ENCODE assay signal across 8 cellular contexts in genomic region chr16:67108931-67109406, GRCh38. TPM values are rescaled to one million over a fixed set of nuclear protein-coding genes. Genes with fewer than 3 reads are reported as not detected.
A peak's percentile ranks its signal among the peaks of the same experiment; 100 is the strongest.
DNase-seq lines count a peak whose midpoint lies in the region; ATAC-seq and TF ChIP-seq lines count a peak whose summit lies in the region.

No MANE protein-coding gene starts in this region.

- H3K9me3 Mint-ChIP-seq in activated CD8-positive, alpha-beta T cell treated with anti-CD3 and anti-CD28 coated beads, Interleukin-2, amount 10 ng/mL, durations not matched to agents 7 days and 5 days (ENCODE audit: insufficient read depth): no peaks in the 10 kb centered on the region

- no peaks in the 10 kb centered on the region for H3K9me3 ChIP-seq in iPS-15b (ENCODE audit: control insufficient read depth, insufficient read depth, low read length)
- H3K9me3 ChIP-seq in spleen: no peaks in the 10 kb centered on the region

- H3K27me3 ChIP-seq in iPS-15b (ENCODE audit: control insufficient read depth, insufficient read depth, low read length) (peaks cover 6% of the 10 kb centered on the region), spleen (replicated peaks in 1 of 7) (no peaks in the 10 kb centered on the region)

- no peaks in the 10 kb centered on the region for H3K4me1 ChIP-seq in iPS-15b (ENCODE audit: control insufficient read depth, insufficient read depth, low read length)
- H3K4me1 ChIP-seq in spleen: peaks cover 11 to 76% (median 46%) of the 10 kb centered on the region in 6 donors

- no peaks in the 10 kb centered on the region for H3K27me3 Mint-ChIP-seq in activated CD8-positive, alpha-beta T cell treated with anti-CD3 and anti-CD28 coated beads, Interleukin-2, amount 10 ng/mL, durations not matched to agents 7 days and 5 days (ENCODE audit: low read depth)

- no peak for ATAC-seq in activated CD8-positive, alpha-beta T cell treated with anti-CD3 and anti-CD28 coated beads, Interleukin-2, amount 10 ng/mL, durations not matched to agents 7 days and 5 days

- H3K36me3 ChIP-seq in iPS-15b (ENCODE audit: control insufficient read depth, insufficient read depth, low read length): no peaks in the 10 kb centered on the region
- H3K36me3 ChIP-seq in spleen: peaks cover 0 to 20% (median 0%) of the 10 kb centered on the region in 6 donors

- H3K27ac ChIP-seq in spleen: peak overlapping the region; percentile 49 to 90 (median 86)

- POLR2A ChIA-PET in activated CD8-positive, alpha-beta T cell treated with anti-CD3 and anti-CD28 coated beads, Interleukin-2, amount 10 ng/mL, durations not matched to agents 7 days and 5 days (lab: Charles Lee): interaction anchor here (1.2 kb wide), 1 partner anchor 79 kb away, joined by 4 read pairs; no protein-coding TSS in a partner anchor

- H3K4me3 ChIP-seq in HFF-Myc (replicated peaks; ENCODE audit: low read depth, low read length) (peak overlapping the region; percentile 99), iPS-15b (ENCODE audit: low read depth, low read length) (peak overlapping the region; percentile 99), spleen (peak overlapping the region; percentile 67 to 99 (median 97))

- H3K4me1 Mint-ChIP-seq in activated CD8-positive, alpha-beta T cell treated with anti-CD3 and anti-CD28 coated beads, Interleukin-2, amount 10 ng/mL, durations not matched to agents 7 days and 5 days (ENCODE audit: low read depth): peaks cover 28% of the 10 kb centered on the region

- CTCF ChIA-PET in activated CD8-positive, alpha-beta T cell treated with anti-CD3 and anti-CD28 coated beads, Interleukin-2, amount 10 ng/mL, durations not matched to agents 7 days and 5 days (lab: Charles Lee): interaction anchor here (1.4 to 2.8 kb wide), 5 partner anchors 8 to 91 kb away, joined by 3 to 13 read pairs (median 8); no protein-coding TSS in a partner anchor

- intact Hi-C loops in spleen (cut with DNase I; ENCODE audit: low total_unique reads): no loop called here

- peak overlapping the region; percentile 93 for H3K4me3 Mint-ChIP-seq in activated CD8-positive, alpha-beta T cell treated with anti-CD3 and anti-CD28 coated beads, Interleukin-2, amount 10 ng/mL, durations not matched to agents 7 days and 5 days

- no peak for TF ChIP-seq POLR2A in spleen (IDR thresholded peaks at IDR 0.05)

- H3K27ac Mint-ChIP-seq in activated CD8-positive, alpha-beta T cell treated with anti-CD3 and anti-CD28 coated beads, Interleukin-2, amount 10 ng/mL, durations not matched to agents 7 days and 5 days: peak overlapping the region; percentile 63

- TF ChIP-seq CTCF in HFF-Myc (IDR thresholded peaks at IDR 0.05; ENCODE audit: low read depth, low read length, missing control alignments): no peak
- no peak for TF ChIP-seq CTCF in spleen (IDR thresholded peaks at IDR 0.05 in 8 of 11, conservative IDR thresholded peaks at IDR 0.05 in 3 of 11)
- TF ChIP-seq CTCF in GM13977 (IDR thresholded peaks at IDR 0.05; ENCODE audit: extremely low read depth, insufficient read depth, missing control alignments): no peak

- in situ Hi-C loops in GM13977 (cut with MboI; ENCODE audit: low pct_unique_long_range_greater_than_20kb, low sequenced_read_pairs, unreplicated experiment): no loop called here

- WGBS in spleen, 5 donors: 72 to 87% (median 81%) methylated on average over 11 to 18 of the region's 18 CpGs

- peaks cover 2% of the 10 kb centered on the region for H3K36me3 Mint-ChIP-seq in activated CD8-positive, alpha-beta T cell treated with anti-CD3 and anti-CD28 coated beads, Interleukin-2, amount 10 ng/mL, durations not matched to agents 7 days and 5 days (ENCODE audit: low read depth)

- H3K9ac ChIP-seq in iPS-15b (ENCODE audit: low read depth, low read length): peak overlapping the region; percentile 71

- DNase-seq in HFF-Myc (ENCODE audit: extremely low read depth, low read depth) (no peak), spleen (no peak), retina (no peak), NCI-H1436 (lab: John Stamatoyannopoulos, UW) (no peak), cerebellum (ENCODE audit: low spot score) (no peak), GM13977 (ENCODE audit: low spot score) (no peak)
- DNase-seq in activated CD8-positive, alpha-beta T cell treated with anti-CD3 and anti-CD28 coated beads, Interleukin-2, amount 10 ng/mL, durations not matched to agents 7 days and 5 days: no peak

RNA-seq across cellular contexts. Expression of gene PHAF1, which starts 0.8 kb away (rescaled TPM):
- 10 to 100 TPM; 16.5 TPM for total RNA-seq in activated CD8-positive, alpha-beta T cell treated with anti-CD3 and anti-CD28 coated beads, Interleukin-2, amount 10 ng/mL, durations not matched to agents 7 days and 5 days
- 10 to 100 TPM; 15.3 to 44.0 (median 19.8) TPM for total RNA-seq in spleen
- 10 to 100 TPM in 1 of 3 donors, 1 to 10 TPM in 2; 5.5 to 10.3 (median 9.9) TPM for polyA plus RNA-seq in spleen
- 20.7 TPM for total RNA-seq in cerebellum

RNA-seq across cellular contexts. Expression of gene B3GNT9, which starts 41.8 kb away (rescaled TPM):
- total RNA-seq in activated CD8-positive, alpha-beta T cell treated with anti-CD3 and anti-CD28 coated beads, Interleukin-2, amount 10 ng/mL, durations not matched to agents 7 days and 5 days: 1 to 10 TPM; 6.6 to 7.2 TPM
- 10 to 100 TPM in 4 of 7 donors, 1 to 10 TPM in 3; 6.1 to 15.3 (median 10.1) TPM for total RNA-seq in spleen
- polyA plus RNA-seq in spleen: 1 to 10 TPM; 2.0 to 6.6 (median 3.0) TPM
- 1.7 TPM for total RNA-seq in cerebellum

RNA-seq across cellular contexts. Expression of gene TRADD, which starts 50.7 kb away (rescaled TPM):
- 10 to 100 TPM; 39.2 to 40.7 TPM for total RNA-seq in activated CD8-positive, alpha-beta T cell treated with anti-CD3 and anti-CD28 coated beads, Interleukin-2, amount 10 ng/mL, durations not matched to agents 7 days and 5 days
- 10 to 100 TPM; 29.2 to 39.3 (median 31.1) TPM for total RNA-seq in spleen
- 10 to 100 TPM; 27.5 to 42.2 (median 35.3) TPM for polyA plus RNA-seq in spleen
- 1.5 TPM for total RNA-seq in cerebellum

RNA-seq across cellular contexts. Expression of gene FBXL8, which starts 50.8 kb away (rescaled TPM):
- total RNA-seq in activated CD8-positive, alpha-beta T cell treated with anti-CD3 and anti-CD28 coated beads, Interleukin-2, amount 10 ng/mL, durations not matched to agents 7 days and 5 days: 10 to 100 TPM; 22.7 to 24.8 TPM
- 10 to 100 TPM in 6 of 7 donors, 1 to 10 TPM in 1; 8.4 to 29.9 (median 13.2) TPM for total RNA-seq in spleen
- 10 to 100 TPM in 1 of 3 donors, 1 to 10 TPM in 2; 6.0 to 11.2 (median 6.0) TPM for polyA plus RNA-seq in spleen
- 2.1 TPM for total RNA-seq in cerebellum

RNA-seq across cellular contexts. Expression of gene HSF4, which starts 55.6 kb away (rescaled TPM):
- 10 to 100 TPM; 31.5 to 34.4 TPM for total RNA-seq in activated CD8-positive, alpha-beta T cell treated with anti-CD3 and anti-CD28 coated beads, Interleukin-2, amount 10 ng/mL, durations not matched to agents 7 days and 5 days
- 10 to 100 TPM; 11.5 to 43.7 (median 23.3) TPM for total RNA-seq in spleen
- 10 to 100 TPM; 16.1 to 24.0 (median 16.7) TPM for polyA plus RNA-seq in spleen
- 14.7 TPM for total RNA-seq in cerebellum

Comparison
In these comparisons a context has a peak if more than half of its experiments do, and no peak if none do; other contexts are left out.
1. RNA of gene TRADD, which starts 50.7 kb away (total RNA-seq): 39.2 to 40.7 TPM in activated CD8-positive, alpha-beta T cell treated with anti-CD3 and anti-CD28 coated beads, Interleukin-2, amount 10 ng/mL, durations not matched to agents 7 days and 5 days and 29.2 to 39.3 TPM in spleen; 1.5 TPM in cerebellum (single experiment); every median in the first group is over 10 times any median in the second.
2. Peak in every context shown above with its lines, with median percentiles within 50 percentile points of each other: H3K4me3 ChIP-seq.